ENCODE assay signal across 1 cellular context in genomic region chr12:39499296-39499695, GRCh38.
TF ChIP-seq lines count a peak whose summit lies in the region.

No MANE protein-coding gene starts in this region.

TF ChIP-seq in K562, 482 proteins besides CTCF, POLR2A, EP300 and RAD21:
- TF ChIP-seq KDM1A (IDR thresholded peaks at IDR 0.05) (peak; percentile 62 to 67), ARID1B (IDR thresholded peaks at IDR 0.05) (peak; percentile 83), TAL1 (IDR thresholded peaks at IDR 0.05) (peak; percentile 62), MAFG (tag; conservative IDR thresholded peaks at IDR 0.05) (peak; percentile 54), HDAC1 (IDR thresholded peaks at IDR 0.05) (peak in 1 of 2 experiments; percentile 75; a peak in 2 of 4 replicates), JUNB (CRISPR knock-in tag; conservative IDR thresholded peaks at IDR 0.05) (no peak), TCF3 (CRISPR knock-in tag; IDR thresholded peaks at IDR 0.05) (peak; percentile 76), TEAD2 (tag; IDR thresholded peaks at IDR 0.05) (no peak), KLF16 (IDR thresholded peaks at IDR 0.05) (0 out of 2 replicates have a peak, but pooled peaks have one; percentile 15), EGR1 (conservative IDR thresholded peaks at IDR 0.05) (no peak), ZNF583 (CRISPR knock-in tag; IDR thresholded peaks at IDR 0.05) (no peak), NFIC (IDR thresholded peaks at IDR 0.05) (0 out of 2 replicates have a peak, but pooled peaks have one; percentile 11), ZNF57 (CRISPR knock-in tag; IDR thresholded peaks at IDR 0.05) (no peak), PKNOX1 (IDR thresholded peaks at IDR 0.05) (peak; percentile 12; the same call in 1 of the 2 replicates), HMG20A (CRISPR knock-in tag; conservative IDR thresholded peaks at IDR 0.05) (no peak), CTBP1 (IDR thresholded peaks at IDR 0.05; ENCODE audit: borderline replicate concordance) (peak; percentile 53; the same call in 1 of the 2 replicates), SP2 (IDR thresholded peaks at IDR 0.05; ENCODE audit: extremely low read depth, low read depth, low read length, poor library complexity, severe bottlenecking) (no peak), FOSL1 (tag; conservative IDR thresholded peaks at IDR 0.05) (peak; percentile 86), CBFA2T3 (IDR thresholded peaks at IDR 0.05) (peak; percentile 85), JUND (IDR thresholded peaks at IDR 0.05; ENCODE audit: borderline replicate concordance, low read depth, low read length) (peak; percentile 15; the same call in 1 of the 2 replicates), JUND (tag; IDR thresholded peaks at IDR 0.05; ENCODE audit: borderline replicate concordance, low read depth, low read length) (peak; percentile 60; the same call in 2 of the 3 replicates), NCOR1 (IDR thresholded peaks at IDR 0.05) (peak; percentile 51; the same call in 1 of the 2 replicates), GATA2 (CRISPR knock-in tag; IDR thresholded peaks at IDR 0.05) (peak; percentile 38; the same call in 1 of the 2 replicates), HDAC2 (IDR thresholded peaks at IDR 0.05) (peak; percentile 50; the same call in 1 of the 2 replicates), DPF2 (IDR thresholded peaks at IDR 0.05) (peak; percentile 61; the same call in 1 of the 2 replicates), RCOR1 (IDR thresholded peaks at IDR 0.05; ENCODE audit: borderline replicate concordance in 1 of 2, low read depth in 2 of 2, low read length in 2 of 2) (peak in 1 of 2 experiments; percentile 74; a peak in 1 of 4 replicates), CCNT2 (IDR thresholded peaks at IDR 0.05; ENCODE audit: borderline replicate concordance, extremely low read depth, insufficient read length, low read depth, low read length) (peak; percentile 31), PTTG1 (tag; IDR thresholded peaks at IDR 0.05; ENCODE audit: low read depth) (no peak), SMARCE1 (IDR thresholded peaks at IDR 0.05) (peak; percentile 46; the same call in 1 of the 2 replicates), TEAD4 (IDR thresholded peaks at IDR 0.05; ENCODE audit: low read length) (peak; percentile 61; the same call in 1 of the 2 replicates), TEAD4 (CRISPR knock-in tag; IDR thresholded peaks at IDR 0.05; ENCODE audit: borderline replicate concordance) (no peak), SMARCA4 (IDR thresholded peaks at IDR 0.05) (peak; percentile 68; the same call in 1 of the 2 replicates), HMBOX1 (IDR thresholded peaks at IDR 0.05) (peak; percentile 45; the same call in 1 of the 2 replicates), CBFA2T2 (conservative IDR thresholded peaks at IDR 0.05) (peak; percentile 74)
- TF ChIP-seq, protein P1, sequence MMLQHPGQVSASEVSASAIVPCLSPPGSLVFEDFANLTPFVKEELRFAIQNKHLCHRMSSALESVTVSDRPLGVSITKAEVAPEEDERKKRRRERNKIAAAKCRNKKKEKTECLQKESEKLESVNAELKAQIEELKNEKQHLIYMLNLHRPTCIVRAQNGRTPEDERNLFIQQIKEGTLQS (IDR thresholded peaks at IDR 0.05): 0 out of 2 replicates have a peak, but pooled peaks have one; percentile 8
- TF ChIP-seq, protein P1 (CRISPR knock-in tag; conservative IDR thresholded peaks at IDR 0.05): no peak
- TF ChIP-seq, protein P2, sequence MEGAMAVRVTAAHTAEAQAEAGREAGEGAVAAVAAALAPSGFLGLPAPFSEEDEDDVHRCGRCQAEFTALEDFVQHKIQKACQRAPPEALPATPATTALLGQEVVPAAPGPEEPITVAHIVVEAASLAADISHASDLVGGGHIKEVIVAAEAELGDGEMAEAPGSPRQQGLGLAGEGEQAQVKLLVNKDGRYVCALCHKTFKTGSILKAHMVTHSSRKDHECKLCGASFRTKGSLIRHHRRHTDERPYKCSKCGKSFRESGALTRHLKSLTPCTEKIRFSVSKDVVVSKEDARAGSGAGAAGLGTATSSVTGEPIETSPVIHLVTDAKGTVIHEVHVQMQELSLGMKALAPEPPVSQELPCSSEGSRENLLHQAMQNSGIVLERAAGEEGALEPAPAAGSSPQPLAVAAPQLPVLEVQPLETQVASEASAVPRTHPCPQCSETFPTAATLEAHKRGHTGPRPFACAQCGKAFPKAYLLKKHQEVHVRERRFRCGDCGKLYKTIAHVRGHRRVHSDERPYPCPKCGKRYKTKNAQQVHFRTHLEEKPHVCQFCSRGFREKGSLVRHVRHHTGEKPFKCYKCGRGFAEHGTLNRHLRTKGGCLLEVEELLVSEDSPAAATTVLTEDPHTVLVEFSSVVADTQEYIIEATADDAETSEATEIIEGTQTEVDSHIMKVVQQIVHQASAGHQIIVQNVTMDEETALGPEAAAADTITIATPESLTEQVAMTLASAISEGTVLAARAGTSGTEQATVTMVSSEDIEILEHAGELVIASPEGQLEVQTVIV (CRISPR knock-in tag; IDR thresholded peaks at IDR 0.05; ENCODE audit: borderline replicate concordance): no peak
- TF ChIP-seq, protein P3, sequence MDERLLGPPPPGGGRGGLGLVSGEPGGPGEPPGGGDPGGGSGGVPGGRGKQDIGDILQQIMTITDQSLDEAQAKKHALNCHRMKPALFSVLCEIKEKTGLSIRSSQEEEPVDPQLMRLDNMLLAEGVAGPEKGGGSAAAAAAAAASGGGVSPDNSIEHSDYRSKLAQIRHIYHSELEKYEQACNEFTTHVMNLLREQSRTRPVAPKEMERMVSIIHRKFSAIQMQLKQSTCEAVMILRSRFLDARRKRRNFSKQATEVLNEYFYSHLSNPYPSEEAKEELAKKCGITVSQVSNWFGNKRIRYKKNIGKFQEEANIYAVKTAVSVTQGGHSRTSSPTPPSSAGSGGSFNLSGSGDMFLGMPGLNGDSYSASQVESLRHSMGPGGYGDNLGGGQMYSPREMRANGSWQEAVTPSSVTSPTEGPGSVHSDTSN (CRISPR knock-in tag; IDR thresholded peaks at IDR 0.05; ENCODE audit: low read depth): no peak
- TF ChIP-seq, protein P3 (tag; conservative IDR thresholded peaks at IDR 0.05; ENCODE audit: low read depth): 0 out of 2 replicates have a peak, but pooled peaks have one; percentile 11
TF ChIP-seq in K562: peak in this region for 26.
